Comparison of ENCODE assay signal across 9 cellular contexts in the genomic region with DNA sequence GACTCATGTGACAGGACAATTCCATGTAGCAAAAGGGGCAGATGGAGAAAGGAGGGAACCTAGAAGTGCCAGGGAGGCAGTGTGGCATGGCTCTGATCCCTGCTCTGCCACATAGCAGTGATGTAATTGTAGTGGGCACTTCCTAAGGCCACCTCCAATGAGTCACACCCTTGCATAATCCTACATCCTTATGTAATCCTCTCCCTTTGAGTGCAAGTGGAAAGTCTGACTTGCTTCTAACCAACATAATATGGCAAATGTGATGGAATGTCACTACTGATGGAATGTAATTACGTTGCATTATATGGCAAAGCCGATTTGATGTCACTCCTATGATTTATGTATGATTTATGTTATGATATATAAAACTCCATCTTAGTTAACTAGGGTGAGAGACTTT.
DNase-seq lines count a peak whose midpoint lies in the region; ATAC-seq and TF ChIP-seq lines count a peak whose summit lies in the region.
"Had no signal": no experiment of that assay in that cellular context is flagged by ENCODE, and none has a peak within 500 bp of the region (broad histone marks: within the 10 kb centered on the region; RNA-seq: fewer than 3 reads in every experiment).

No MANE protein-coding gene starts in this region.

- TF ChIP-seq CTCF in HEK293 (tag by site-specific recombination; IDR thresholded peaks at IDR 0.05) (no peak), Panc1 (IDR thresholded peaks at IDR 0.05) (no peak), fibroblast of mammary gland (conservative IDR thresholded peaks at IDR 0.05; ENCODE audit: control insufficient read depth, insufficient read depth, low read depth, low read length) (no peak)

- POLR2A ChIA-PET in HEK293 (lab: Yijun Ruan, JAX) = no interaction called here
- POLR2A ChIA-PET in Panc1 (lab: Charles Lee) = no interaction called here

- H3K4me1 ChIP-seq in HEK293 (ENCODE audit: control insufficient read depth, insufficient read depth, low read length) (no peaks in the 10 kb centered on the region), Panc1 (ENCODE audit: control insufficient read depth, insufficient read depth, low read length) (no peaks in the 10 kb centered on the region)
- H3K4me1 ChIP-seq: colonic mucosa had no signal

- no peaks in the 10 kb centered on the region for H3K36me3 ChIP-seq in HEK293 (ENCODE audit: control insufficient read depth in 2 of 2, insufficient read depth in 1 of 2, low read length in 2 of 2)
- no peaks in the 10 kb centered on the region for H3K36me3 ChIP-seq in Panc1 (ENCODE audit: control insufficient read depth, insufficient read depth, low read length)
- H3K36me3 ChIP-seq: colonic mucosa had no signal

- intact Hi-C loops in Panc1 (cut with micrococcal nuclease; ENCODE audit: unreplicated experiment) = no loop called here

- no peaks in the 10 kb centered on the region for H3K9me3 ChIP-seq in HEK293 (ENCODE audit: control insufficient read depth, insufficient read depth, low read depth, low read length)
- no peaks in the 10 kb centered on the region for H3K9me3 ChIP-seq in Panc1 (ENCODE audit: control insufficient read depth, insufficient read depth, low read depth, low read length)
- H3K9me3 ChIP-seq: colonic mucosa had no signal

- H3K27ac ChIP-seq in HEK293 (ENCODE audit: extremely low read depth, low read depth, low read length) (no peak overlapping the region), Panc1 (ENCODE audit: low read length) (no peak overlapping the region)
- H3K27ac ChIP-seq: colonic mucosa had no signal

- in situ Hi-C loops in Panc1 (cut with HindIII; ENCODE audit: low pct_unique_long_range_greater_than_20kb, low sequenced_read_pairs) = no loop called here

- DNase-seq in Panc1 (ENCODE audit: low read depth, low spot score) = peak; percentile 62
- peak; percentile 60 for DNase-seq in fibroblast of mammary gland (ENCODE audit: low read depth)
- DNase-seq in skeletal muscle cell (ENCODE audit: low read depth) = peak; percentile 26
- no peak for DNase-seq in NCI-H146 treated with DMSO at 0.1 percent for 48 hours (lab: John Stamatoyannopoulos, UW; ENCODE audit: unreplicated experiment)
- DNase-seq in NCI-H446 treated with DMSO at 0.1 percent for 48 hours (lab: John Stamatoyannopoulos, UW) = no peak
- DNase-seq: colonic mucosa had no signal

- peaks cover under 1% of the 10 kb centered on the region for H3K27me3 ChIP-seq in Panc1 (ENCODE audit: control insufficient read depth, insufficient read depth, low read length)
- H3K27me3 ChIP-seq: colonic mucosa had no signal

- BruUV-seq in Panc1 (replicated peaks; lab: Mats Ljungman, UMichigan) = no TSS peak

- H3K4me3 ChIP-seq in HEK293 (ENCODE audit: low read depth, low read length) = no peak overlapping the region
- H3K4me3 ChIP-seq in Panc1 (ENCODE audit: low read depth in 2 of 2, low read length in 2 of 2) = no peak overlapping the region
- H3K4me3 ChIP-seq in fibroblast of mammary gland (ENCODE audit: control insufficient read depth, low read depth, low read length) = no peak overlapping the region
- H3K4me3 ChIP-seq in skeletal muscle cell (ENCODE audit: low read depth, low read length) = no peak overlapping the region
- H3K4me3 ChIP-seq: colonic mucosa had no signal

- no peak for ATAC-seq in Panc1
- no peak for ATAC-seq in GM21717 (IDR thresholded peaks at IDR 0.05; ENCODE audit: unreplicated experiment)
- ATAC-seq in GM21526 (IDR thresholded peaks at IDR 0.05; ENCODE audit: low FRiP score, unreplicated experiment) = no peak

- CTCF ChIA-PET in HEK293 (lab: Yijun Ruan, JAX) (interaction anchor here (0.7 kb wide), 1 partner anchor 35 kb away, joined by 3 read pairs; no protein-coding TSS in a partner anchor), Panc1 (lab: Charles Lee) (no interaction called here)

TF ChIP-seq in HEK293, 187 proteins besides CTCF, POLR2A, EP300 and RAD21 (continues in another document):
- TF ChIP-seq, protein P1, sequence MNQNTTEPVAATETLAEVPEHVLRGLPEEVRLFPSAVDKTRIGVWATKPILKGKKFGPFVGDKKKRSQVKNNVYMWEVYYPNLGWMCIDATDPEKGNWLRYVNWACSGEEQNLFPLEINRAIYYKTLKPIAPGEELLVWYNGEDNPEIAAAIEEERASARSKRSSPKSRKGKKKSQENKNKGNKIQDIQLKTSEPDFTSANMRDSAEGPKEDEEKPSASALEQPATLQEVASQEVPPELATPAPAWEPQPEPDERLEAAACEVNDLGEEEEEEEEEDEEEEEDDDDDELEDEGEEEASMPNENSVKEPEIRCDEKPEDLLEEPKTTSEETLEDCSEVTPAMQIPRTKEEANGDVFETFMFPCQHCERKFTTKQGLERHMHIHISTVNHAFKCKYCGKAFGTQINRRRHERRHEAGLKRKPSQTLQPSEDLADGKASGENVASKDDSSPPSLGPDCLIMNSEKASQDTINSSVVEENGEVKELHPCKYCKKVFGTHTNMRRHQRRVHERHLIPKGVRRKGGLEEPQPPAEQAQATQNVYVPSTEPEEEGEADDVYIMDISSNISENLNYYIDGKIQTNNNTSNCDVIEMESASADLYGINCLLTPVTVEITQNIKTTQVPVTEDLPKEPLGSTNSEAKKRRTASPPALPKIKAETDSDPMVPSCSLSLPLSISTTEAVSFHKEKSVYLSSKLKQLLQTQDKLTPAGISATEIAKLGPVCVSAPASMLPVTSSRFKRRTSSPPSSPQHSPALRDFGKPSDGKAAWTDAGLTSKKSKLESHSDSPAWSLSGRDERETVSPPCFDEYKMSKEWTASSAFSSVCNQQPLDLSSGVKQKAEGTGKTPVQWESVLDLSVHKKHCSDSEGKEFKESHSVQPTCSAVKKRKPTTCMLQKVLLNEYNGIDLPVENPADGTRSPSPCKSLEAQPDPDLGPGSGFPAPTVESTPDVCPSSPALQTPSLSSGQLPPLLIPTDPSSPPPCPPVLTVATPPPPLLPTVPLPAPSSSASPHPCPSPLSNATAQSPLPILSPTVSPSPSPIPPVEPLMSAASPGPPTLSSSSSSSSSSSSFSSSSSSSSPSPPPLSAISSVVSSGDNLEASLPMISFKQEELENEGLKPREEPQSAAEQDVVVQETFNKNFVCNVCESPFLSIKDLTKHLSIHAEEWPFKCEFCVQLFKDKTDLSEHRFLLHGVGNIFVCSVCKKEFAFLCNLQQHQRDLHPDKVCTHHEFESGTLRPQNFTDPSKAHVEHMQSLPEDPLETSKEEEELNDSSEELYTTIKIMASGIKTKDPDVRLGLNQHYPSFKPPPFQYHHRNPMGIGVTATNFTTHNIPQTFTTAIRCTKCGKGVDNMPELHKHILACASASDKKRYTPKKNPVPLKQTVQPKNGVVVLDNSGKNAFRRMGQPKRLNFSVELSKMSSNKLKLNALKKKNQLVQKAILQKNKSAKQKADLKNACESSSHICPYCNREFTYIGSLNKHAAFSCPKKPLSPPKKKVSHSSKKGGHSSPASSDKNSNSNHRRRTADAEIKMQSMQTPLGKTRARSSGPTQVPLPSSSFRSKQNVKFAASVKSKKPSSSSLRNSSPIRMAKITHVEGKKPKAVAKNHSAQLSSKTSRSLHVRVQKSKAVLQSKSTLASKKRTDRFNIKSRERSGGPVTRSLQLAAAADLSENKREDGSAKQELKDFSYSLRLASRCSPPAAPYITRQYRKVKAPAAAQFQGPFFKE (tag by site-specific recombination; IDR thresholded peaks at IDR 0.05; ENCODE audit: borderline replicate concordance) = no peak
- no peak for TF ChIP-seq ZNF837 (tag by site-specific recombination; IDR thresholded peaks at IDR 0.05)
- no peak for TF ChIP-seq ZNF19 (tag by site-specific recombination; IDR thresholded peaks at IDR 0.05; ENCODE audit: low read depth)
- TF ChIP-seq OSR2 (tag by site-specific recombination; IDR thresholded peaks at IDR 0.05) = no peak
- no peak for TF ChIP-seq BCL6B (tag by site-specific recombination; IDR thresholded peaks at IDR 0.05)
- no peak for TF ChIP-seq TRIM28 (IDR thresholded peaks at IDR 0.05; ENCODE audit: borderline replicate concordance, low read length)
- no peak for TF ChIP-seq PBX3 (CRISPR knock-in tag; IDR thresholded peaks at IDR 0.05)
- TF ChIP-seq ZNF433 (tag by site-specific recombination; IDR thresholded peaks at IDR 0.05; ENCODE audit: low read depth) = no peak
- TF ChIP-seq ZNF2 (tag by site-specific recombination; IDR thresholded peaks at IDR 0.05) = no peak
- no peak for TF ChIP-seq ZNF701 (tag by site-specific recombination; IDR thresholded peaks at IDR 0.05)
- TF ChIP-seq, protein P2, sequence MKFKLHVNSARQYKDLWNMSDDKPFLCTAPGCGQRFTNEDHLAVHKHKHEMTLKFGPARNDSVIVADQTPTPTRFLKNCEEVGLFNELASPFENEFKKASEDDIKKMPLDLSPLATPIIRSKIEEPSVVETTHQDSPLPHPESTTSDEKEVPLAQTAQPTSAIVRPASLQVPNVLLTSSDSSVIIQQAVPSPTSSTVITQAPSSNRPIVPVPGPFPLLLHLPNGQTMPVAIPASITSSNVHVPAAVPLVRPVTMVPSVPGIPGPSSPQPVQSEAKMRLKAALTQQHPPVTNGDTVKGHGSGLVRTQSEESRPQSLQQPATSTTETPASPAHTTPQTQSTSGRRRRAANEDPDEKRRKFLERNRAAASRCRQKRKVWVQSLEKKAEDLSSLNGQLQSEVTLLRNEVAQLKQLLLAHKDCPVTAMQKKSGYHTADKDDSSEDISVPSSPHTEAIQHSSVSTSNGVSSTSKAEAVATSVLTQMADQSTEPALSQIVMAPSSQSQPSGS (tag by site-specific recombination; IDR thresholded peaks at IDR 0.05; ENCODE audit: low read depth) = peak; percentile 79
- TF ChIP-seq ZNF121 (tag by site-specific recombination; IDR thresholded peaks at IDR 0.05) = no peak
- TF ChIP-seq ZNF561 (tag by site-specific recombination; IDR thresholded peaks at IDR 0.05; ENCODE audit: borderline replicate concordance) = no peak

Comparison
In these comparisons a context has a peak if more than half of its experiments do, and no peak if none do; other contexts are left out.
1. DNase-seq: peak in Panc1 (single experiment), fibroblast of mammary gland (single experiment) and skeletal muscle cell (single experiment); none in NCI-H146 treated with DMSO at 0.1 percent for 48 hours (single experiment) and NCI-H446 treated with DMSO at 0.1 percent for 48 hours (single experiment).